17 cellular contexts compared by ENCODE assay signal in genomic region chr1:247905899-247906503, GRCh38. TPM values are rescaled to one million over a fixed set of nuclear protein-coding genes. Genes with fewer than 3 reads are reported as not detected.
DNase-seq lines count a peak whose midpoint lies in the region; ATAC-seq, FAIRE-seq and TF ChIP-seq lines count a peak whose summit lies in the region.
"Had no signal": no experiment of that assay in that cellular context is flagged by ENCODE, and none has a peak within 500 bp of the region (broad histone marks: within the 10 kb centered on the region; RNA-seq: fewer than 3 reads in every experiment).

No MANE protein-coding gene starts in this region.

- ATAC-seq in SK-N-SH treated with all-trans-retinoic acid at 6 μM for 48 hours (peak; percentile 25; the same call in 1 of the 3 replicates), K562 (peak; percentile 70), GM21390 (IDR thresholded peaks at IDR 0.05; ENCODE audit: unreplicated experiment) (no peak)
- ATAC-seq in stimulated activated effector memory CD8-positive, alpha-beta T cell treated with anti-CD3 and anti-CD28 coated beads, Interleukin-12 subunit alpha, Interleukin-12 subunit beta, amount 100 ng/mL, for 72 hours: no peak

- POLR2A ChIA-PET in K562 (lab: Yijun Ruan, JAX): interaction anchor here (1.0 to 1.6 kb wide), 4 partner anchors 11 to 48 kb away, joined by 3 to 8 read pairs (median 4); no protein-coding TSS in a partner anchor

- FAIRE-seq in K562 (lab: Jason Lieb, UNC): no peak
- FAIRE-seq: pancreas had no signal

- BruUV-seq in K562 (replicated peaks; lab: Mats Ljungman, UMichigan): no TSS peak

- H3K9me1 ChIP-seq in K562 (ENCODE audit: control insufficient read depth, insufficient read depth, low read length): no peaks in the 10 kb centered on the region

- no peaks in the 10 kb centered on the region for H3K27me3 ChIP-seq in K562 (ENCODE audit: control insufficient read depth in 2 of 2, insufficient read depth in 2 of 2, low read length in 2 of 2)
- H3K27me3 ChIP-seq: pancreas had no signal

- H3K79me2 ChIP-seq in K562 (ENCODE audit: control insufficient read depth, insufficient read depth, low read length): no peaks in the 10 kb centered on the region

- CTCF ChIA-PET in K562 (lab: Yijun Ruan, JAX; ENCODE audit: low intra/inter-chr PET ratio): no interaction called here

- H3K36me3 Mint-ChIP-seq in stimulated activated effector memory CD8-positive, alpha-beta T cell treated with anti-CD3 and anti-CD28 coated beads, Interleukin-12 subunit alpha, Interleukin-12 subunit beta, amount 100 ng/mL, for 72 hours: no peaks in the 10 kb centered on the region
- H3K36me3 Mint-ChIP-seq: type B pancreatic cell had no signal

- TF ChIP-seq EP300 in K562 (IDR thresholded peaks at IDR 0.05; ENCODE audit: low read length): no peak

- peak overlapping the region; percentile 75 for H3K4me3 Mint-ChIP-seq in stimulated activated effector memory CD8-positive, alpha-beta T cell treated with anti-CD3 and anti-CD28 coated beads, Interleukin-12 subunit alpha, Interleukin-12 subunit beta, amount 100 ng/mL, for 72 hours
- H3K4me3 Mint-ChIP-seq: H9, type B pancreatic cell had no signal

- TF ChIP-seq CTCF in K562 (IDR thresholded peaks at IDR 0.05 in 2 of 3, conservative IDR thresholded peaks at IDR 0.05 in 1 of 3; ENCODE audit: insufficient read depth in 2 of 3, low read depth in 1 of 3, low read length in 3 of 3): no peak

- H3K27ac ChIP-seq in K562 (ENCODE audit: extremely low read depth, low read depth, low read length): peak overlapping the region; percentile 47; the same call in 1 of the 3 replicates
- H3K27ac ChIP-seq: pancreas had no signal

- peaks cover 0 to 13% of the 10 kb centered on the region in 2 experiments; a peak in 3 of 5 replicates for H3K4me1 ChIP-seq in K562 (replicated peaks in 1 of 2; ENCODE audit: control insufficient read depth in 2 of 2, insufficient read depth in 2 of 2, low read length in 2 of 2)
- H3K4me1 ChIP-seq: pancreas had no signal

- peaks cover 6% of the 10 kb centered on the region for H3K9me3 Mint-ChIP-seq in stimulated activated effector memory CD8-positive, alpha-beta T cell treated with anti-CD3 and anti-CD28 coated beads, Interleukin-12 subunit alpha, Interleukin-12 subunit beta, amount 100 ng/mL, for 72 hours

- intact Hi-C loops in K562 (cut with micrococcal nuclease): no loop called here

- peaks cover 5% of the 10 kb centered on the region for H3K9me3 ChIP-seq in K562 (replicated peaks; ENCODE audit: control insufficient read depth, insufficient read depth, low read depth, low read length)
- H3K9me3 ChIP-seq: pancreas had no signal

- H3K36me3 ChIP-seq in K562 (ENCODE audit: control insufficient read depth, insufficient read depth, low read length): no peaks in the 10 kb centered on the region
- H3K36me3 ChIP-seq: pancreas had no signal

- H3K4me1 Mint-ChIP-seq in stimulated activated effector memory CD8-positive, alpha-beta T cell treated with anti-CD3 and anti-CD28 coated beads, Interleukin-12 subunit alpha, Interleukin-12 subunit beta, amount 100 ng/mL, for 72 hours: peaks cover 33% of the 10 kb centered on the region

- TF ChIP-seq RAD21 in K562 (CRISPR knock-in tag; conservative IDR thresholded peaks at IDR 0.05 in 1 of 2, IDR thresholded peaks at IDR 0.05 in 1 of 2): no peak

- H3K4me2 ChIP-seq in K562 (ENCODE audit: insufficient read depth, low read length): peak overlapping the region; percentile 59

- 6% methylated on average over 8 of the region's 9 CpGs for WGBS in K562 (ENCODE audit: insufficient coverage, low coverage, missing lambda C conversion rate)

- peak overlapping the region; percentile 57 for H2AFZ ChIP-seq in K562 (ENCODE audit: low read depth, low read length)

- no peak overlapping the region for H3K4me3 ChIP-seq in K562
- H3K4me3 ChIP-seq: pancreas had no signal

- TF ChIP-seq POLR2A in K562 (conservative IDR thresholded peaks at IDR 0.05): no peak

- peak overlapping the region; percentile 93 for H3K27ac Mint-ChIP-seq in stimulated activated effector memory CD8-positive, alpha-beta T cell treated with anti-CD3 and anti-CD28 coated beads, Interleukin-12 subunit alpha, Interleukin-12 subunit beta, amount 100 ng/mL, for 72 hours
- H3K27ac Mint-ChIP-seq: type B pancreatic cell had no signal

- in situ Hi-C loops in K562 (cut with MboI): no loop called here

- peak; percentile 18 for DNase-seq in activated CD4-positive, alpha-beta T cell treated with anti-CD3 and anti-CD28 coated beads for 48 hours
- no peak for DNase-seq in activated CD4-positive, alpha-beta T cell treated with anti-CD3 and anti-CD28 coated beads for 4 hours
- no peak for DNase-seq in K562 (ENCODE audit: extremely low read depth in 1 of 4, low spot score in 3 of 4)
- DNase-seq in stimulated activated effector memory CD8-positive, alpha-beta T cell treated with anti-CD3 and anti-CD28 coated beads, Interleukin-12 subunit alpha, Interleukin-12 subunit beta, amount 100 ng/mL, for 72 hours (ENCODE audit: low spot score in 2 of 2): peak in 1 of 2 donors; percentile 49
- DNase-seq in NCI-H2196 (lab: John Stamatoyannopoulos, UW; ENCODE audit: unreplicated experiment): no peak
- no peak for DNase-seq in NCI-H1436 treated with DMSO at 0.1 percent for 48 hours (lab: John Stamatoyannopoulos, UW)
- DNase-seq: H9; left cardiac atrium; NCI-H510A; pancreas; SIG-M5; stimulated activated CD4-positive, alpha-beta T cell treated with anti-CD3 and anti-CD28 coated beads, Interleukin-4, amount 100 ng/mL, for 1 hour had no signal

- H4K20me1 ChIP-seq in K562 (replicated peaks; ENCODE audit: control insufficient read depth, insufficient read depth, low read length): no peaks in the 10 kb centered on the region

- H3K9ac ChIP-seq in K562 (ENCODE audit: insufficient read depth in 1 of 2, low read depth in 2 of 2, low read length in 2 of 2): no peak overlapping the region

RNA-seq across cellular contexts. Expression of gene OR2W3, which starts 10.6 kb away (rescaled TPM):
- 8.7 and 12.2 TPM in 2 replicates for total RNA-seq in K562 (2011; cell fraction: chromatin; rRNA removed; ENCODE audit: low replicate concordance)
- total RNA-seq in K562 (2011; cell fraction: nucleolus; rRNA removed): 8.9 and 11.8 TPM in 2 replicates
- 8.7 and 10.5 TPM in 2 replicates for total RNA-seq in K562 (2011; cell fraction: nucleoplasm; rRNA removed)
- total RNA-seq in K562 (2014; rRNA removed) (4.0 and 4.3 TPM in 2 replicates), K562 (2014; rRNA removed; fragmentation: Illumina TruSeq; extraction: Trizol) (2.3 and 3.3 TPM in 2 replicates), K562 (2015; rRNA removed; fragmentation: Illumina TruSeq; extraction: Trizol) (4.2 and 4.3 TPM in 2 replicates), K562 (2021) (5.5 and 7.6 TPM in 2 replicates)
- polyA plus RNA-seq in K562 (2011; rRNA removed) (3.3 and 3.7 TPM in 2 replicates), K562 (2014; fragmentation: Illumina TruSeq; extraction: Trizol) (4.8 and 6.1 TPM in 2 replicates), K562 (2014; fragmentation: Nextera tagmentation; extraction: Ambion mirVana) (under 1 TPM; 0.67 to 0.70 TPM), K562 (2014; rRNA removed) (3.1 and 3.7 TPM in 2 replicates)
- 4.4 and 9.6 TPM in 2 replicates for polyA plus RNA-seq in K562 (2011; cell fraction: cytosol; rRNA removed)
- polyA plus RNA-seq in K562 (2011; cell fraction: nucleus; rRNA removed): 2.9 and 5.7 TPM in 2 replicates
- 3.9 and 6.0 TPM in 2 replicates for polyA plus RNA-seq in K562 (2012)
- 1.3 and 2.4 TPM in 2 replicates for polyA minus RNA-seq in K562 (2011; rRNA and poly(A)+ RNA removed)
- polyA minus RNA-seq in K562 (2011; cell fraction: cytosol; rRNA and poly(A)+ RNA removed): 2.9 and 3.4 TPM in 2 replicates
- 3.4 and 4.0 TPM in 2 replicates for polyA minus RNA-seq in K562 (2011; cell fraction: nucleus; rRNA and poly(A)+ RNA removed)
- total RNA-seq: A673, H9, M059J had no signal

RNA-seq across cellular contexts. Expression of gene OR2T8, which starts 14.1 kb away (rescaled TPM):
- total RNA-seq in K562 (2011; cell fraction: chromatin; rRNA removed; ENCODE audit: low replicate concordance): 0.88 and 1.3 TPM in 2 replicates
- total RNA-seq in K562 (2011; cell fraction: nucleolus; rRNA removed): 0.39 and 0.50 TPM in 2 replicates
- total RNA-seq in K562 (2011; cell fraction: nucleoplasm; rRNA removed): 0.76 and 1.1 TPM in 2 replicates
- total RNA-seq in K562 (2014; rRNA removed): 0.45 TPM in 1 of 2 replicates, not detected in the other
- total RNA-seq in K562 (2014; rRNA removed; fragmentation: Illumina TruSeq; extraction: Trizol): 0.15 and 0.35 TPM in 2 replicates
- 0.38 TPM in 1 of 2 replicates, not detected in the other for total RNA-seq in K562 (2015; rRNA removed; fragmentation: Illumina TruSeq; extraction: Trizol)
- total RNA-seq in K562 (2021): 0.38 TPM in 1 of 2 replicates, not detected in the other
- 0.27 and 0.38 TPM in 2 replicates for polyA plus RNA-seq in K562 (2011; rRNA removed)
- polyA plus RNA-seq in K562 (2011; cell fraction: cytosol; rRNA removed): 0.28 and 0.70 TPM in 2 replicates
- polyA plus RNA-seq in K562 (2011; cell fraction: nucleus; rRNA removed): 1.5 and 2.2 TPM in 2 replicates
- polyA plus RNA-seq in K562 (2012): 0.17 TPM in 1 of 2 replicates, not detected in the other
- 0.25 and 0.46 TPM in 2 replicates for polyA plus RNA-seq in K562 (2014; fragmentation: Illumina TruSeq; extraction: Trizol)
- polyA plus RNA-seq in K562 (2014; fragmentation: Nextera tagmentation; extraction: Ambion mirVana): under 1 TPM in 1 of 2 experiments, not detected in 1; 0.08 TPM
- polyA plus RNA-seq in K562 (2014; rRNA removed): 0.23 and 0.24 TPM in 2 replicates
- not detected in 2 replicates for polyA minus RNA-seq in K562 (2011; rRNA and poly(A)+ RNA removed)
- not detected in 2 replicates for polyA minus RNA-seq in K562 (2011; cell fraction: cytosol; rRNA and poly(A)+ RNA removed)
- polyA minus RNA-seq in K562 (2011; cell fraction: nucleus; rRNA and poly(A)+ RNA removed): 0.56 and 0.94 TPM in 2 replicates
- total RNA-seq: A673, H9, left cardiac atrium, M059J, pancreas had no signal
- polyA plus RNA-seq: pancreas had no signal

RNA-seq across cellular contexts. Expression of gene OR2AJ1, which starts 18.7 kb away (rescaled TPM):
- total RNA-seq in K562 (2011; cell fraction: chromatin; rRNA removed; ENCODE audit: low replicate concordance): 0.21 TPM in 1 of 2 replicates, not detected in the other
- 0.17 TPM in 1 of 2 replicates, not detected in the other for total RNA-seq in K562 (2011; cell fraction: nucleolus; rRNA removed)
- total RNA-seq in K562 (2011; cell fraction: nucleoplasm; rRNA removed): 0.22 and 0.69 TPM in 2 replicates
- total RNA-seq in K562 (2014; rRNA removed) (not detected in 2 replicates), K562 (2014; rRNA removed; fragmentation: Illumina TruSeq; extraction: Trizol) (not detected in 2 replicates), K562 (2015; rRNA removed; fragmentation: Illumina TruSeq; extraction: Trizol) (not detected in 2 replicates), K562 (2021) (not detected in 2 replicates)
- polyA plus RNA-seq in K562 (2011; rRNA removed) (not detected in 2 replicates), K562 (2014; fragmentation: Illumina TruSeq; extraction: Trizol) (not detected in 2 replicates), K562 (2014; fragmentation: Nextera tagmentation; extraction: Ambion mirVana) (not detected), K562 (2014; rRNA removed) (not detected in 2 replicates)
- polyA plus RNA-seq in K562 (2011; cell fraction: cytosol; rRNA removed): not detected in 2 replicates
- polyA plus RNA-seq in K562 (2011; cell fraction: nucleus; rRNA removed): not detected in 2 replicates
- not detected in 2 replicates for polyA plus RNA-seq in K562 (2012)
- polyA minus RNA-seq in K562 (2011; rRNA and poly(A)+ RNA removed): 0.14 TPM in 1 of 2 replicates, not detected in the other
- polyA minus RNA-seq in K562 (2011; cell fraction: cytosol; rRNA and poly(A)+ RNA removed): not detected in 2 replicates
- polyA minus RNA-seq in K562 (2011; cell fraction: nucleus; rRNA and poly(A)+ RNA removed): 0.22 TPM in 1 of 2 replicates, not detected in the other
- total RNA-seq: A673, H9, left cardiac atrium, M059J, pancreas had no signal
- polyA plus RNA-seq: pancreas had no signal

RNA-seq across cellular contexts. Expression of gene OR2L8, which starts 42.7 kb away (rescaled TPM):
- 0.76 and 2.4 TPM in 2 replicates for total RNA-seq in K562 (2011; cell fraction: chromatin; rRNA removed; ENCODE audit: low replicate concordance)
- 0.79 TPM in 1 of 2 replicates, not detected in the other for total RNA-seq in K562 (2011; cell fraction: nucleolus; rRNA removed)
- 2.3 and 4.2 TPM in 2 replicates for total RNA-seq in K562 (2011; cell fraction: nucleoplasm; rRNA removed)
- total RNA-seq in K562 (2014; rRNA removed): not detected in 2 replicates
- total RNA-seq in K562 (2014; rRNA removed; fragmentation: Illumina TruSeq; extraction: Trizol): not detected in 2 replicates
- total RNA-seq in K562 (2015; rRNA removed; fragmentation: Illumina TruSeq; extraction: Trizol): not detected in 2 replicates
- not detected in 2 replicates for total RNA-seq in K562 (2021)
- polyA plus RNA-seq in K562 (2011; rRNA removed): not detected in 2 replicates
- not detected in 2 replicates for polyA plus RNA-seq in K562 (2011; cell fraction: cytosol; rRNA removed)
- polyA plus RNA-seq in K562 (2011; cell fraction: nucleus; rRNA removed): 0.17 and 0.28 TPM in 2 replicates
- not detected in 2 replicates for polyA plus RNA-seq in K562 (2012)
- polyA plus RNA-seq in K562 (2014; fragmentation: Illumina TruSeq; extraction: Trizol): not detected in 2 replicates
- not detected for polyA plus RNA-seq in K562 (2014; fragmentation: Nextera tagmentation; extraction: Ambion mirVana)
- not detected in 2 replicates for polyA plus RNA-seq in K562 (2014; rRNA removed)
- 1.2 and 1.3 TPM in 2 replicates for polyA minus RNA-seq in K562 (2011; rRNA and poly(A)+ RNA removed)
- polyA minus RNA-seq in K562 (2011; cell fraction: cytosol; rRNA and poly(A)+ RNA removed): not detected in 2 replicates
- polyA minus RNA-seq in K562 (2011; cell fraction: nucleus; rRNA and poly(A)+ RNA removed): 0.78 and 0.94 TPM in 2 replicates
- total RNA-seq: A673, left cardiac atrium, M059J, pancreas had no signal
- polyA plus RNA-seq: pancreas had no signal

RNA-seq across cellular contexts. Expression of gene TRIM58, which starts 49.0 kb away (rescaled TPM):
- total RNA-seq in K562 (2011; cell fraction: chromatin; rRNA removed; ENCODE audit: low replicate concordance): 5.0 and 13.8 TPM in 2 replicates
- 4.7 and 5.3 TPM in 2 replicates for total RNA-seq in K562 (2011; cell fraction: nucleolus; rRNA removed)
- total RNA-seq in K562 (2011; cell fraction: nucleoplasm; rRNA removed): 7.6 and 15.4 TPM in 2 replicates
- total RNA-seq in K562 (2014; rRNA removed) (9.7 and 10.4 TPM in 2 replicates), K562 (2014; rRNA removed; fragmentation: Illumina TruSeq; extraction: Trizol) (6.6 and 7.2 TPM in 2 replicates), K562 (2015; rRNA removed; fragmentation: Illumina TruSeq; extraction: Trizol) (7.0 and 7.9 TPM in 2 replicates), K562 (2021) (19.1 and 19.8 TPM in 2 replicates)
- polyA plus RNA-seq in K562 (2011; rRNA removed) (4.1 and 5.6 TPM in 2 replicates), K562 (2014; fragmentation: Illumina TruSeq; extraction: Trizol) (10.6 and 13.8 TPM in 2 replicates), K562 (2014; fragmentation: Nextera tagmentation; extraction: Ambion mirVana) (1 to 10 TPM; 3.8 to 5.8 TPM), K562 (2014; rRNA removed) (8.7 and 10.4 TPM in 2 replicates)
- 2.4 TPM in 2 replicates for polyA plus RNA-seq in K562 (2011; cell fraction: cytosol; rRNA removed)
- polyA plus RNA-seq in K562 (2011; cell fraction: nucleus; rRNA removed): 2.1 and 2.8 TPM in 2 replicates
- polyA plus RNA-seq in K562 (2012): 10.9 and 12.8 TPM in 2 replicates
- polyA minus RNA-seq in K562 (2011; rRNA and poly(A)+ RNA removed): 2.0 and 2.6 TPM in 2 replicates
- polyA minus RNA-seq in K562 (2011; cell fraction: cytosol; rRNA and poly(A)+ RNA removed): 3.4 and 3.8 TPM in 2 replicates
- polyA minus RNA-seq in K562 (2011; cell fraction: nucleus; rRNA and poly(A)+ RNA removed): 2.0 and 2.1 TPM in 2 replicates
- total RNA-seq: A673, M059J had no signal

Comparison
In these comparisons a context has a peak if more than half of its experiments do, and no peak if none do; other contexts are left out.
1. ATAC-seq: peak in SK-N-SH treated with all-trans-retinoic acid at 6 μM for 48 hours (single experiment) and K562 (single experiment); none in stimulated activated effector memory CD8-positive, alpha-beta T cell treated with anti-CD3 and anti-CD28 coated beads, Interleukin-12 subunit alpha, Interleukin-12 subunit beta, amount 100 ng/mL, for 72 hours (single experiment) and GM21390 (single experiment).